ENCODE assay signal across 21 cellular contexts in genomic region chr1:228177936-228178710, GRCh38. TPM values are rescaled to one million over a fixed set of nuclear protein-coding genes. Genes with fewer than 3 reads are reported as not detected.
A peak's percentile ranks its signal among the peaks of the same experiment; 100 is the strongest.
DNase-seq lines count a peak whose midpoint lies in the region; ATAC-seq, FAIRE-seq and TF ChIP-seq lines count a peak whose summit lies in the region.
"Had no signal": no experiment of that assay in that cellular context is flagged by ENCODE, and none has a peak within 500 bp of the region (broad histone marks: within the 10 kb centered on the region; RNA-seq: fewer than 3 reads in every experiment).

No MANE protein-coding gene starts in this region.

- H3K27ac ChIP-seq in HEK293 (ENCODE audit: extremely low read depth, low read depth, low read length) (no peak overlapping the region), K562 (ENCODE audit: extremely low read depth, low read depth, low read length) (no peak overlapping the region), stomach (peak overlapping the region in 3 of 5 donors; percentile 55 to 69 (median 67)), GM23338 (ENCODE audit: low read depth) (no peak overlapping the region)
- H3K27ac ChIP-seq: brain microvascular endothelial cell, coronary artery, pancreas, WERI-Rb-1 had no signal

- POLR2A ChIA-PET in HEK293 (lab: Yijun Ruan, JAX) (interaction anchor here (0.7 kb wide), 1 partner anchor 13 kb away, joined by 3 read pairs; the partner anchor contains the start of gene IBA57), K562 (lab: Yijun Ruan, JAX) (interaction anchor here (0.6 to 3.7 kb wide), 6 partner anchors 12 to 1270 kb away, joined by 3 to 32 read pairs (median 4); partner anchors contain the start of gene IBA57)

- H3K9me3 Mint-ChIP-seq in GM23338: no peaks in the 10 kb centered on the region
- H3K9me3 Mint-ChIP-seq: activated CD4-positive, alpha-beta memory T cell treated with anti-CD3 and anti-CD28 coated beads, Interleukin-2, amount 10 ng/mL, durations not matched to agents 7 days and 5 days; activated naive CD8-positive, alpha-beta T cell treated with anti-CD3 and anti-CD28 coated beads, Interleukin-2, amount 50 U/mL, for 24 hours; activated T-cell treated with anti-CD3 and anti-CD28 coated beads, Interleukin-2, amount 50 U/mL, for 72 hours; H9 had no signal

- H3K4me3 ChIP-seq in HEK293 (ENCODE audit: low read depth, low read length) (no peak overlapping the region), K562 (no peak overlapping the region), stomach (no peak overlapping the region), MG63 (no peak overlapping the region), GM23338 (no peak overlapping the region)
- H3K4me3 ChIP-seq: coronary artery, pancreas had no signal

- H3K4me1 Mint-ChIP-seq in GM23338: no peaks in the 10 kb centered on the region
- H3K4me1 Mint-ChIP-seq: activated naive CD8-positive, alpha-beta T cell treated with anti-CD3 and anti-CD28 coated beads, Interleukin-2, amount 50 U/mL, for 24 hours; H9 had no signal

- CTCF ChIA-PET in HEK293 (lab: Yijun Ruan, JAX) (interaction anchor here (0.7 to 1.8 kb wide), 3 partner anchors 13 to 182 kb away, joined by 4 to 5 read pairs (median 4); no protein-coding TSS in a partner anchor), K562 (lab: Yijun Ruan, JAX; ENCODE audit: low intra/inter-chr PET ratio) (no interaction called here)

- in situ Hi-C loops in K562 (cut with MboI): no loop called here

- H3K4me2 ChIP-seq in K562 (ENCODE audit: insufficient read depth, low read length) (peak overlapping the region; percentile 62; the same call in 1 of the 2 replicates), GM23338 (no peak overlapping the region)

- H3K36me3 Mint-ChIP-seq in GM23338 (ENCODE audit: low read depth): peaks cover 2% of the 10 kb centered on the region; the same call in 1 of the 3 replicates

- no peak for TF ChIP-seq RAD21 in K562 (CRISPR knock-in tag; conservative IDR thresholded peaks at IDR 0.05 in 1 of 2, IDR thresholded peaks at IDR 0.05 in 1 of 2)

- H3K9ac ChIP-seq in K562 (ENCODE audit: insufficient read depth in 1 of 2, low read depth in 2 of 2, low read length in 2 of 2): no peak overlapping the region

- DNase-seq in K562 (ENCODE audit: extremely low read depth in 1 of 4, low spot score in 3 of 4): no peak
- peak; percentile 24 for DNase-seq in mesenteric fat pad (ENCODE audit: low spot score)
- DNase-seq in stomach: no peak
- DNase-seq in MG63: no peak
- no peak for DNase-seq in omental fat pad (ENCODE audit: low spot score)
- DNase-seq in GM23338 (ENCODE audit: low spot score): no peak
- DNase-seq: activated CD4-positive, alpha-beta memory T cell treated with anti-CD3 and anti-CD28 coated beads, Interleukin-2, amount 10 ng/mL, durations not matched to agents 7 days and 5 days; activated naive CD8-positive, alpha-beta T cell treated with anti-CD3 and anti-CD28 coated beads, Interleukin-2, amount 50 U/mL, for 24 hours; activated T-cell treated with anti-CD3 and anti-CD28 coated beads, Interleukin-2, amount 50 U/mL, for 72 hours; brain microvascular endothelial cell; COR-L47; DND-41; H9; NCI-H1417; NCI-H510A treated with DMSO at 0.1 percent for 48 hours; pancreas; stimulated activated naive CD4-positive, alpha-beta T cell; WERI-Rb-1 had no signal

- H3K9me1 ChIP-seq in K562 (ENCODE audit: control insufficient read depth, insufficient read depth, low read length): no peaks in the 10 kb centered on the region

- H3K79me2 ChIP-seq in K562 (ENCODE audit: control insufficient read depth, insufficient read depth, low read length) (peaks cover 4% of the 10 kb centered on the region; the same call in 1 of the 3 replicates), GM23338 (replicated peaks; ENCODE audit: insufficient read depth) (no peaks in the 10 kb centered on the region)

- intact Hi-C loops in K562 (cut with micrococcal nuclease): no loop called here
- intact Hi-C loops in stomach (cut with DNase I; ENCODE audit: low total_unique reads): no loop called here

- peaks cover 9% of the 10 kb centered on the region for H3K27me3 Mint-ChIP-seq in GM23338 (ENCODE audit: insufficient read depth, low read depth, poor library complexity)
- H3K27me3 Mint-ChIP-seq: activated CD4-positive, alpha-beta memory T cell treated with anti-CD3 and anti-CD28 coated beads, Interleukin-2, amount 10 ng/mL, durations not matched to agents 7 days and 5 days; activated naive CD8-positive, alpha-beta T cell treated with anti-CD3 and anti-CD28 coated beads, Interleukin-2, amount 50 U/mL, for 24 hours had no signal

- no peaks in the 10 kb centered on the region for H3K9me2 ChIP-seq in GM23338 (ENCODE audit: insufficient read depth)

- H4K20me1 ChIP-seq in K562 (replicated peaks; ENCODE audit: control insufficient read depth, insufficient read depth, low read length) (peaks cover 9% of the 10 kb centered on the region), GM23338 (replicated peaks; ENCODE audit: insufficient read depth) (no peaks in the 10 kb centered on the region)

- no peaks in the 10 kb centered on the region for H3K9me3 ChIP-seq in HEK293 (ENCODE audit: control insufficient read depth, insufficient read depth, low read depth, low read length)
- no peaks in the 10 kb centered on the region for H3K9me3 ChIP-seq in K562 (replicated peaks; ENCODE audit: control insufficient read depth, insufficient read depth, low read depth, low read length)
- H3K9me3 ChIP-seq in stomach: no peaks in the 10 kb centered on the region
- no peaks in the 10 kb centered on the region for H3K9me3 ChIP-seq in MG63
- H3K9me3 ChIP-seq: pancreas had no signal

- peaks cover 4% of the 10 kb centered on the region; the same call in 1 of the 2 replicates for H3F3A ChIP-seq in GM23338 (replicated peaks; ENCODE audit: low read depth)

- H3K27me3 ChIP-seq in K562 (ENCODE audit: control insufficient read depth in 2 of 2, insufficient read depth in 2 of 2, low read length in 2 of 2) (no peaks in the 10 kb centered on the region), stomach (no peaks in the 10 kb centered on the region), MG63 (no peaks in the 10 kb centered on the region), GM23338 (ENCODE audit: insufficient read depth) (no peaks in the 10 kb centered on the region)
- H3K27me3 ChIP-seq: brain microvascular endothelial cell, pancreas had no signal

- TF ChIP-seq POLR2A in K562 (conservative IDR thresholded peaks at IDR 0.05): no peak
- no peak for TF ChIP-seq POLR2A in stomach (IDR thresholded peaks at IDR 0.05)

- H2AFZ ChIP-seq in K562 (ENCODE audit: low read depth, low read length) (no peak overlapping the region), GM23338 (no peak overlapping the region)

- 65% methylated on average over 10 of the region's 10 CpGs for WGBS in K562 (ENCODE audit: insufficient coverage, low coverage, missing lambda C conversion rate)
- WGBS in stomach, 5 donors: 82 to 89% (median 86%) methylated on average over 10 of the region's 10 CpGs

- ATAC-seq in K562 (no peak), omental fat pad (ENCODE audit: low FRiP score) (no peak), GM21423 (IDR thresholded peaks at IDR 0.05; ENCODE audit: unreplicated experiment) (no peak), GM23338 (no peak)
- ATAC-seq: activated naive CD8-positive, alpha-beta T cell treated with anti-CD3 and anti-CD28 coated beads, Interleukin-2, amount 50 U/mL, for 24 hours; activated T-cell treated with anti-CD3 and anti-CD28 coated beads, Interleukin-2, amount 50 U/mL, for 72 hours; pancreas had no signal

- TF ChIP-seq EP300 in K562 (IDR thresholded peaks at IDR 0.05; ENCODE audit: low read length): no peak
- TF ChIP-seq EP300 in stomach (IDR thresholded peaks at IDR 0.05): no peak

- H3K4me1 ChIP-seq in HEK293 (ENCODE audit: control insufficient read depth, insufficient read depth, low read length): no peaks in the 10 kb centered on the region
- peaks cover 25 to 50% of the 10 kb centered on the region in 2 experiments; a peak in 4 of 5 replicates for H3K4me1 ChIP-seq in K562 (replicated peaks in 1 of 2; ENCODE audit: control insufficient read depth in 2 of 2, insufficient read depth in 2 of 2, low read length in 2 of 2)
- H3K4me1 ChIP-seq in stomach: peaks cover 5 to 26% (median 14%) of the 10 kb centered on the region in 4 donors
- H3K4me1 ChIP-seq in GM23338 (ENCODE audit: insufficient read depth): no peaks in the 10 kb centered on the region
- H3K4me1 ChIP-seq: pancreas had no signal

- no peak overlapping the region for H3K27ac Mint-ChIP-seq in GM23338
- H3K27ac Mint-ChIP-seq: activated CD4-positive, alpha-beta memory T cell treated with anti-CD3 and anti-CD28 coated beads, Interleukin-2, amount 10 ng/mL, durations not matched to agents 7 days and 5 days; activated naive CD8-positive, alpha-beta T cell treated with anti-CD3 and anti-CD28 coated beads, Interleukin-2, amount 50 U/mL, for 24 hours; activated T-cell treated with anti-CD3 and anti-CD28 coated beads, Interleukin-2, amount 50 U/mL, for 72 hours; H9 had no signal

- no TSS peak for BruUV-seq in K562 (replicated peaks; lab: Mats Ljungman, UMichigan)

- H3K36me3 ChIP-seq in HEK293 (ENCODE audit: control insufficient read depth in 2 of 2, insufficient read depth in 1 of 2, low read length in 2 of 2): peaks cover 0 to 4% of the 10 kb centered on the region in 2 experiments; a peak in 1 of 3 replicates
- peaks cover 10% of the 10 kb centered on the region; the same call in 2 of the 3 replicates for H3K36me3 ChIP-seq in K562 (ENCODE audit: control insufficient read depth, insufficient read depth, low read length)
- peaks cover 0 to 23% (median 19%) of the 10 kb centered on the region in 4 donors for H3K36me3 ChIP-seq in stomach
- no peaks in the 10 kb centered on the region; the same call in 1 of the 2 replicates for H3K36me3 ChIP-seq in MG63
- no peaks in the 10 kb centered on the region for H3K36me3 ChIP-seq in GM23338 (ENCODE audit: insufficient read depth)
- H3K36me3 ChIP-seq: WERI-Rb-1 had no signal

- TF ChIP-seq CTCF in HEK293 (tag by site-specific recombination; IDR thresholded peaks at IDR 0.05): no peak
- no peak for TF ChIP-seq CTCF in K562 (IDR thresholded peaks at IDR 0.05 in 2 of 3, conservative IDR thresholded peaks at IDR 0.05 in 1 of 3; ENCODE audit: insufficient read depth in 2 of 3, low read depth in 1 of 3, low read length in 3 of 3)
- no peak for TF ChIP-seq CTCF in stomach (IDR thresholded peaks at IDR 0.05)
- TF ChIP-seq CTCF in omental fat pad (IDR thresholded peaks at IDR 0.05): no peak
- TF ChIP-seq CTCF in GM23338 (conservative IDR thresholded peaks at IDR 0.05; ENCODE audit: low read depth in 2 of 2): no peak

- no peak overlapping the region for H3K4me3 Mint-ChIP-seq in GM23338
- H3K4me3 Mint-ChIP-seq: activated CD4-positive, alpha-beta memory T cell treated with anti-CD3 and anti-CD28 coated beads, Interleukin-2, amount 10 ng/mL, durations not matched to agents 7 days and 5 days; activated naive CD8-positive, alpha-beta T cell treated with anti-CD3 and anti-CD28 coated beads, Interleukin-2, amount 50 U/mL, for 24 hours; activated T-cell treated with anti-CD3 and anti-CD28 coated beads, Interleukin-2, amount 50 U/mL, for 72 hours; H9 had no signal

- no peak for FAIRE-seq in K562 (lab: Jason Lieb, UNC)
- FAIRE-seq: pancreas had no signal

RNA-seq across cellular contexts. Expression of gene IBA57, which starts 12.5 kb away (rescaled TPM):
- 6.2 and 10.7 TPM in 2 replicates for total RNA-seq in K562 (2011; cell fraction: chromatin; rRNA removed; ENCODE audit: low replicate concordance)
- total RNA-seq in K562 (2011; cell fraction: nucleolus; rRNA removed): 8.3 and 8.9 TPM in 2 replicates
- 6.8 and 8.3 TPM in 2 replicates for total RNA-seq in K562 (2011; cell fraction: nucleoplasm; rRNA removed)
- 9.0 and 16.8 TPM in 2 replicates for total RNA-seq in K562 (2014; rRNA removed)
- 1.8 and 1.9 TPM in 2 replicates for total RNA-seq in K562 (2014; rRNA removed; fragmentation: Illumina TruSeq; extraction: Trizol)
- total RNA-seq in K562 (2015; rRNA removed; fragmentation: Illumina TruSeq; extraction: Trizol): 2.9 and 4.1 TPM in 2 replicates
- total RNA-seq in K562 (2021): 14.1 and 15.5 TPM in 2 replicates
- 2.7 and 5.6 TPM in 2 replicates for polyA plus RNA-seq in K562 (2011; rRNA removed)
- 4.2 and 11.4 TPM in 2 replicates for polyA plus RNA-seq in K562 (2011; cell fraction: cytosol; rRNA removed)
- 4.0 and 5.9 TPM in 2 replicates for polyA plus RNA-seq in K562 (2011; cell fraction: nucleus; rRNA removed)
- polyA plus RNA-seq in K562 (2012): 4.8 and 6.7 TPM in 2 replicates
- 1.9 and 5.9 TPM in 2 replicates for polyA plus RNA-seq in K562 (2014; fragmentation: Illumina TruSeq; extraction: Trizol)
- polyA plus RNA-seq in K562 (2014; fragmentation: Nextera tagmentation; extraction: Ambion mirVana): 1 to 10 TPM in 1 of 2 experiments, under 1 TPM in 1; 0.77 to 1.0 TPM
- polyA plus RNA-seq in K562 (2014; rRNA removed): 6.9 and 9.0 TPM in 2 replicates
- polyA minus RNA-seq in K562 (2011; rRNA and poly(A)+ RNA removed): 1.9 and 2.1 TPM in 2 replicates
- polyA minus RNA-seq in K562 (2011; cell fraction: cytosol; rRNA and poly(A)+ RNA removed): 7.1 and 8.0 TPM in 2 replicates
- 3.4 and 3.7 TPM in 2 replicates for polyA minus RNA-seq in K562 (2011; cell fraction: nucleus; rRNA and poly(A)+ RNA removed)
- 7.5 TPM for total RNA-seq in mesenteric fat pad
- 1 to 10 TPM; 1.2 to 6.1 (median 5.0) TPM for total RNA-seq in stomach
- polyA plus RNA-seq in stomach: 1 to 10 TPM; 1.4 to 5.3 (median 3.7) TPM
- 2.0 and 19.4 TPM in 2 replicates for total RNA-seq in MG63 (2014; rRNA removed; shearing (Covaris generic); ENCODE audit: low replicate concordance)
- total RNA-seq in omental fat pad: 1 to 10 TPM; 5.1 to 7.6 (median 6.5) TPM
- total RNA-seq in GM23338 (2014; rRNA removed; shearing (Covaris generic)): 7.3 and 10.3 TPM in 2 replicates
- polyA plus RNA-seq in GM23338 (2016; fragmentation: Nextera tagmentation; extraction: Ambion mirVana): 1.1 TPM in 2 replicates

RNA-seq across cellular contexts. Expression of gene GJC2, which starts 28.4 kb away (rescaled TPM):
- 0.53 and 1.4 TPM in 2 replicates for total RNA-seq in K562 (2011; cell fraction: chromatin; rRNA removed; ENCODE audit: low replicate concordance)
- total RNA-seq in K562 (2011; cell fraction: nucleolus; rRNA removed): 1.2 and 2.2 TPM in 2 replicates
- total RNA-seq in K562 (2011; cell fraction: nucleoplasm; rRNA removed): 0.59 and 0.69 TPM in 2 replicates
- total RNA-seq in K562 (2014; rRNA removed) (0.32 and 0.86 TPM in 2 replicates), K562 (2014; rRNA removed; fragmentation: Illumina TruSeq; extraction: Trizol) (0.11 and 0.16 TPM in 2 replicates), K562 (2015; rRNA removed; fragmentation: Illumina TruSeq; extraction: Trizol) (0.11 and 0.22 TPM in 2 replicates), K562 (2021) (0.62 and 0.69 TPM in 2 replicates), mesenteric fat pad (2.6 TPM), stomach (10 to 100 TPM in 1 of 5 donors, 1 to 10 TPM in 2, not detected in 2; 1.3 to 26.6 (median 1.7) TPM), omental fat pad (1 to 10 TPM; 1.9 to 5.5 (median 2.9) TPM)
- polyA plus RNA-seq in K562 (2011; rRNA removed) (0.08 and 0.20 TPM in 2 replicates), K562 (2014; fragmentation: Illumina TruSeq; extraction: Trizol) (0.06 and 0.12 TPM in 2 replicates), K562 (2014; fragmentation: Nextera tagmentation; extraction: Ambion mirVana) (not detected), K562 (2014; rRNA removed) (0.03 and 0.36 TPM in 2 replicates), stomach (1 to 10 TPM in 1 of 3 donors, under 1 TPM in 2; 0.46 to 1.8 (median 0.87) TPM), GM23338 (2016; fragmentation: Nextera tagmentation; extraction: Ambion mirVana) (0.15 and 0.23 TPM in 2 replicates)
- 0.10 and 0.61 TPM in 2 replicates for polyA plus RNA-seq in K562 (2011; cell fraction: cytosol; rRNA removed)
- polyA plus RNA-seq in K562 (2011; cell fraction: nucleus; rRNA removed): 0.29 and 1.1 TPM in 2 replicates
- polyA plus RNA-seq in K562 (2012): 0.39 and 0.47 TPM in 2 replicates
- polyA minus RNA-seq in K562 (2011; rRNA and poly(A)+ RNA removed): 0.09 and 0.18 TPM in 2 replicates
- polyA minus RNA-seq in K562 (2011; cell fraction: cytosol; rRNA and poly(A)+ RNA removed): 0.57 TPM in 1 of 2 replicates, not detected in the other
- 0.40 and 0.44 TPM in 2 replicates for polyA minus RNA-seq in K562 (2011; cell fraction: nucleus; rRNA and poly(A)+ RNA removed)
- 0.20 and 4.8 TPM in 2 replicates for total RNA-seq in MG63 (2014; rRNA removed; shearing (Covaris generic); ENCODE audit: low replicate concordance)
- 0.58 and 1.2 TPM in 2 replicates for total RNA-seq in GM23338 (2014; rRNA removed; shearing (Covaris generic))

RNA-seq across cellular contexts. Expression of gene OBSCN, which starts 29.7 kb away (rescaled TPM):
- 22.3 and 52.9 TPM in 2 replicates for total RNA-seq in K562 (2011; cell fraction: chromatin; rRNA removed; ENCODE audit: low replicate concordance)
- total RNA-seq in K562 (2011; cell fraction: nucleolus; rRNA removed): 25.5 and 27.1 TPM in 2 replicates
- 20.5 and 20.6 TPM in 2 replicates for total RNA-seq in K562 (2011; cell fraction: nucleoplasm; rRNA removed)
- total RNA-seq in K562 (2014; rRNA removed) (11.8 and 12.0 TPM in 2 replicates), K562 (2014; rRNA removed; fragmentation: Illumina TruSeq; extraction: Trizol) (0.83 and 1.7 TPM in 2 replicates), K562 (2015; rRNA removed; fragmentation: Illumina TruSeq; extraction: Trizol) (4.1 and 5.0 TPM in 2 replicates), K562 (2021) (17.4 and 19.7 TPM in 2 replicates), mesenteric fat pad (3.7 TPM), stomach (100 to 1,000 TPM in 1 of 5 donors, 10 to 100 TPM in 4; 24.6 to 111 (median 39.1) TPM), omental fat pad (10 to 100 TPM in 2 of 4 donors, 1 to 10 TPM in 2; 5.4 to 26.0 (median 9.7) TPM)
- polyA plus RNA-seq in K562 (2011; rRNA removed) (3.4 and 5.6 TPM in 2 replicates), K562 (2014; fragmentation: Illumina TruSeq; extraction: Trizol) (3.6 and 6.9 TPM in 2 replicates), K562 (2014; fragmentation: Nextera tagmentation; extraction: Ambion mirVana) (under 1 TPM; 0.18 to 0.29 TPM), K562 (2014; rRNA removed) (11.1 and 12.5 TPM in 2 replicates), stomach (10 to 100 TPM in 1 of 3 donors, 1 to 10 TPM in 2; 7.2 to 19.7 (median 7.7) TPM), GM23338 (2016; fragmentation: Nextera tagmentation; extraction: Ambion mirVana) (8.4 and 9.6 TPM in 2 replicates)
- 3.0 and 8.2 TPM in 2 replicates for polyA plus RNA-seq in K562 (2011; cell fraction: cytosol; rRNA removed)
- polyA plus RNA-seq in K562 (2011; cell fraction: nucleus; rRNA removed): 22.5 and 42.0 TPM in 2 replicates
- polyA plus RNA-seq in K562 (2012): 15.8 and 26.7 TPM in 2 replicates
- 3.4 TPM in 2 replicates for polyA minus RNA-seq in K562 (2011; rRNA and poly(A)+ RNA removed)
- polyA minus RNA-seq in K562 (2011; cell fraction: cytosol; rRNA and poly(A)+ RNA removed): 8.2 and 10.9 TPM in 2 replicates
- polyA minus RNA-seq in K562 (2011; cell fraction: nucleus; rRNA and poly(A)+ RNA removed): 7.0 and 7.1 TPM in 2 replicates
- total RNA-seq in MG63 (2014; rRNA removed; shearing (Covaris generic); ENCODE audit: low replicate concordance): 1.8 and 2.8 TPM in 2 replicates
- total RNA-seq in GM23338 (2014; rRNA removed; shearing (Covaris generic)): 21.5 and 38.5 TPM in 2 replicates

RNA-seq across cellular contexts. Expression of gene GUK1, which starts 38.0 kb away (rescaled TPM):
- total RNA-seq in K562 (2011; cell fraction: chromatin; rRNA removed; ENCODE audit: low replicate concordance): 206 and 587 TPM in 2 replicates
- total RNA-seq in K562 (2011; cell fraction: nucleolus; rRNA removed): 479 and 565 TPM in 2 replicates
- 351 and 369 TPM in 2 replicates for total RNA-seq in K562 (2011; cell fraction: nucleoplasm; rRNA removed)
- total RNA-seq in K562 (2014; rRNA removed): 331 and 360 TPM in 2 replicates
- total RNA-seq in K562 (2014; rRNA removed; fragmentation: Illumina TruSeq; extraction: Trizol): 31.6 and 42.7 TPM in 2 replicates
- 129 and 132 TPM in 2 replicates for total RNA-seq in K562 (2015; rRNA removed; fragmentation: Illumina TruSeq; extraction: Trizol)
- total RNA-seq in K562 (2021): 228 and 233 TPM in 2 replicates
- polyA plus RNA-seq in K562 (2011; rRNA removed): 192 and 244 TPM in 2 replicates
- polyA plus RNA-seq in K562 (2011; cell fraction: cytosol; rRNA removed): 357 and 647 TPM in 2 replicates
- 690 and 902 TPM in 2 replicates for polyA plus RNA-seq in K562 (2011; cell fraction: nucleus; rRNA removed)
- 198 and 243 TPM in 2 replicates for polyA plus RNA-seq in K562 (2012)
- polyA plus RNA-seq in K562 (2014; fragmentation: Illumina TruSeq; extraction: Trizol): 44.3 and 143 TPM in 2 replicates
- polyA plus RNA-seq in K562 (2014; fragmentation: Nextera tagmentation; extraction: Ambion mirVana): 10 to 100 TPM in 1 of 2 experiments, 1 to 10 TPM in 1; 7.0 to 18.1 TPM
- polyA plus RNA-seq in K562 (2014; rRNA removed): 285 and 338 TPM in 2 replicates
- 38.4 and 72.5 TPM in 2 replicates for polyA minus RNA-seq in K562 (2011; rRNA and poly(A)+ RNA removed)
- 79.7 and 95.8 TPM in 2 replicates for polyA minus RNA-seq in K562 (2011; cell fraction: cytosol; rRNA and poly(A)+ RNA removed)
- 159 and 171 TPM in 2 replicates for polyA minus RNA-seq in K562 (2011; cell fraction: nucleus; rRNA and poly(A)+ RNA removed)
- total RNA-seq in mesenteric fat pad: 220 TPM
- total RNA-seq in stomach: 100 to 1,000 TPM; 179 to 326 (median 230) TPM
- 100 to 1,000 TPM; 457 to 613 (median 592) TPM for polyA plus RNA-seq in stomach
- 246 and 425 TPM in 2 replicates for total RNA-seq in MG63 (2014; rRNA removed; shearing (Covaris generic); ENCODE audit: low replicate concordance)
- total RNA-seq in omental fat pad: 100 to 1,000 TPM; 285 to 404 (median 308) TPM
- 84.0 and 87.5 TPM in 2 replicates for total RNA-seq in GM23338 (2014; rRNA removed; shearing (Covaris generic))
- 104 and 121 TPM in 2 replicates for polyA plus RNA-seq in GM23338 (2016; fragmentation: Nextera tagmentation; extraction: Ambion mirVana)

Comparison
In these comparisons a context has a peak if more than half of its experiments do, and no peak if none do; other contexts are left out.
1. H3K27ac ChIP-seq: peak in stomach (3 of 5); none in HEK293 (single experiment), K562 (single experiment) and GM23338 (single experiment).
2. Of the 44 proteins assayed by ChIP-seq in both K562 and HEK293: peak only in K562: none; only in HEK293: none; in both: ZNF121; in neither: 43.